In the genomic region with DNA sequence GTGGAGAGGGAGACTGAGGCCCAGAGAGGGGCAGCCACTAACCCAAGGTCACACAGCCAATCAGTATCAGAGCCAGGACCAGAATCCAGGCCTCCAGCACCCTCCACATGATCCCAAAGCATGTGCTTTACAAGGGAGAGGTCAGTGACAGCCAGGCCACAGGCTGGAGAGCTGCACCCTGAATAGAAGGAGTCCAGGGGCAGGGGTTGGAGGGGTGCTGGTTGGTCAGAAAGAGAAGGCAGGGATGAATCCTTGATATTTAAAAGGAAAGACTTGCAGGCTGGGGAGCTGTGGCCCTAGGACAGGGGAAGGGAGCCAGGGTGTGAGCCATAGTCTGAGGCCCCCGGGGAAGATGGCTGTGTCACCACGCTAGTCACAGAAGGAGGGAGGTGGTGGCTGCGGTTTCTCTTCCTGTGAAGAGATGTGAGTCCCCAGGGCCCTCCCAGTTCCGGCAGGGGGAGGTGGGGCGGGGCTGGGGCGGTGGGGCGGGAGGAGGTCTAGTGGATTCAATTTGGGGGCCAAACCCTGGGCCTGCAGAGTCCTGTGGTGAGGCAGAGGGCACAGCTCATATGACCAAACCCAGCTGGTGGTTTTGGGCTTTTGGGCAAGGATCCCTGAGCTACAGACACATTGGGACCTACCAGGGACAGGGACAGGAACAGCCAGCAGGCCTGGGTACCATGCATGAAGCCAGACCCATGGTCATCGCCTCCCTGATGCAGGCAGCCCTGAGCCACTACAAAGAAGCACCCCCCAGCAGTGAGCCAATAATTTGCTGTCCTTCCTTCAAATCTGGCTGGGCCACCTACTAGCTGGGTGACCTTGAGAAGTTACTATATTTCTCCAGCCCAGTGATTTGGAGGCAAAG, we compare ENCODE assay signal across 9 cellular contexts. TPM values are rescaled to one million over a fixed set of nuclear protein-coding genes. Genes with fewer than 3 reads are reported as not detected.
A peak's percentile ranks its signal among the peaks of the same experiment; 100 is the strongest.
DNase-seq lines count a peak whose midpoint lies in the region; ATAC-seq, FAIRE-seq and TF ChIP-seq lines count a peak whose summit lies in the region.
"Had no signal": no experiment of that assay in that cellular context is flagged by ENCODE, and none has a peak within 500 bp of the region (broad histone marks: within the 10 kb centered on the region; RNA-seq: fewer than 3 reads in every experiment).

No MANE protein-coding gene starts in this region.

- H3K27ac ChIP-seq in GM12878 (ENCODE audit: control insufficient read depth, insufficient read depth) (peak overlapping the region; percentile 100), neutrophil (peak overlapping the region; percentile 99)
- H3K27ac ChIP-seq: thyroid gland had no signal

- H3K4me1 ChIP-seq in GM12878 (ENCODE audit: control insufficient read depth, insufficient read depth, low read length) (peaks cover 70% of the 10 kb centered on the region), neutrophil (ENCODE audit: control insufficient read depth in 1 of 2, insufficient read depth in 1 of 2, low read depth in 1 of 2, low read length in 1 of 2) (peaks cover 89 to 93% of the 10 kb centered on the region in 2 experiments)

- TF ChIP-seq POLR2A in GM18505 (IDR thresholded peaks at IDR 0.05; ENCODE audit: borderline replicate concordance, extremely low read depth, insufficient read depth, insufficient read length) = peak; percentile 53
- peak; percentile 69 for TF ChIP-seq POLR2A in GM12878 (IDR thresholded peaks at IDR 0.05; ENCODE audit: low read depth, low read length)

- H3K36me3 ChIP-seq in GM12878 (ENCODE audit: control insufficient read depth in 2 of 2, insufficient read depth in 2 of 2, low read length in 1 of 2) (peaks cover 32 to 63% of the 10 kb centered on the region in 2 experiments), neutrophil (peaks cover 95% of the 10 kb centered on the region)
- H3K36me3 ChIP-seq: thyroid gland had no signal

- no peak overlapping the region for H2AFZ ChIP-seq in GM12878 (ENCODE audit: control insufficient read depth, low read depth, low read length)

- BruUV-seq in GM12878 (replicated peaks; lab: Mats Ljungman, UMichigan) = no TSS peak

- peak overlapping the region; percentile 93 for H3K9ac ChIP-seq in GM12878 (ENCODE audit: control insufficient read depth, insufficient read depth, low read length)

- POLR2A ChIA-PET in GM12878 (lab: Charles Lee) = interaction anchor here (1.1 to 5.8 kb wide), 10 partner anchors 11 to 84 kb away, joined by 3 to 140 read pairs (median 6); a partner anchor contains a TSS

- intact Hi-C loops in GM12878 (cut with micrococcal nuclease; ENCODE audit: unreplicated experiment) = loop anchor here (1.0 kb wide), 1 partner anchor 11 kb away; no protein-coding TSS in a partner anchor

- CTCF ChIA-PET in GM12878 (lab: Yijun Ruan, JAX) = interaction anchor here (0.7 to 5.3 kb wide), 12 partner anchors 10 to 397 kb away, joined by 3 to 84 read pairs (median 11); a partner anchor contains a TSS

- H3K27me3 ChIP-seq in GM12878 (replicated peaks in 1 of 2; ENCODE audit: control insufficient read depth in 2 of 2, insufficient read depth in 2 of 2, low read length in 1 of 2) (no peaks in the 10 kb centered on the region), neutrophil (no peaks in the 10 kb centered on the region)
- H3K27me3 ChIP-seq: thyroid gland had no signal

- H3K9me3 ChIP-seq in GM12878 (replicated peaks; ENCODE audit: control insufficient read depth, insufficient read depth, low read length) = no peaks in the 10 kb centered on the region
- no peaks in the 10 kb centered on the region for H3K9me3 ChIP-seq in neutrophil
- H3K9me3 ChIP-seq: thyroid gland had no signal

- TF ChIP-seq CTCF in GM12878 (IDR thresholded peaks at IDR 0.05 in 2 of 3, conservative IDR thresholded peaks at IDR 0.05 in 1 of 3; ENCODE audit: control insufficient read depth in 2 of 3, extremely low read depth in 1 of 3, insufficient read depth in 1 of 3, low read depth in 3 of 3, low read length in 3 of 3) = no peak
- TF ChIP-seq CTCF in neutrophil (IDR thresholded peaks at IDR 0.05) = peak; percentile 37

- peaks cover 40% of the 10 kb centered on the region for H3K79me2 ChIP-seq in GM12878 (ENCODE audit: control insufficient read depth, insufficient read depth, low read length)

- peaks cover 3% of the 10 kb centered on the region; the same call in 1 of the 2 replicates for H4K20me1 ChIP-seq in GM12878 (ENCODE audit: control insufficient read depth, insufficient read depth)

- in situ Hi-C loops in GM12878 (cut with MboI) = no loop called here

- WGBS in GM12878 (ENCODE audit: insufficient coverage, insufficient replicate concordance, low lambda C conversion rate, missing lambda C conversion rate) = 0% methylated on average over 8 of the region's 8 CpGs

- DNase-seq in HK-2 (ENCODE audit: unreplicated experiment) (peak; percentile 70), UCSD-AML1 (lab: John Stamatoyannopoulos, UW; ENCODE audit: unreplicated experiment) (peak; percentile 83), GM12878 (ENCODE audit: low read depth, low spot score) (peak; percentile 60), DMS53 treated with DMSO at 0.1 percent for 48 hours (lab: John Stamatoyannopoulos, UW; ENCODE audit: unreplicated experiment) (no peak), NCI-H526 (lab: John Stamatoyannopoulos, UW) (no peak)

- RAD21 ChIA-PET in GM12878 (lab: Charles Lee; ENCODE audit: unreplicated experiment) = interaction anchor here (0.8 to 4.6 kb wide), 10 partner anchors 10 to 67 kb away, joined by 3 to 99 read pairs (median 12); a partner anchor contains a TSS

- SMC1A ChIA-PET in GM12878 (lab: Charles Lee; ENCODE audit: uncharacterized antibody, unreplicated experiment) = interaction anchor here (0.6 to 6.5 kb wide), 13 partner anchors 8 to 845 kb away, joined by 3 to 109 read pairs (median 4); a partner anchor contains a TSS

- no peak for TF ChIP-seq EP300 in GM12878 (IDR thresholded peaks at IDR 0.05; ENCODE audit: borderline replicate concordance in 1 of 2, control insufficient read depth in 1 of 2, low read depth in 2 of 2, low read length in 2 of 2)

- H3K4me3 ChIP-seq in GM12878 (peak overlapping the region; percentile 60; the same call in 1 of the 2 replicates), neutrophil (ENCODE audit: low read depth in 1 of 2, low read length in 1 of 2) (peak overlapping the region; percentile 53 to 56)
- H3K4me3 ChIP-seq: thyroid gland had no signal

- FAIRE-seq in GM12878 (lab: Jason Lieb, UNC) = no peak

- TF ChIP-seq RAD21 in GM12878 (IDR thresholded peaks at IDR 0.05; ENCODE audit: insufficient read depth, low read depth, low read length) = no peak

- ATAC-seq in GM18505 (IDR thresholded peaks at IDR 0.05; ENCODE audit: unreplicated experiment) (no peak), GM12878 (peak; percentile 88), GM18873 (IDR thresholded peaks at IDR 0.05; ENCODE audit: low FRiP score, unreplicated experiment) (no peak)

- H3K4me2 ChIP-seq in GM12878 (ENCODE audit: control insufficient read depth, insufficient read depth) = peak overlapping the region; percentile 83

RNA-seq across cellular contexts. Expression of a gene that starts 14.0 kb away (rescaled TPM):
- total RNA-seq in GM12878 (2013; cell fraction: nucleolus; rRNA removed) = 143 and 150 TPM in 2 replicates
- 251 and 282 TPM in 2 replicates for total RNA-seq in GM12878 (2014; rRNA removed)
- total RNA-seq in GM12878 (2014; rRNA removed; fragmentation: Illumina TruSeq; extraction: Trizol) = 135 and 149 TPM in 2 replicates
- 382 and 386 TPM in 2 replicates for total RNA-seq in GM12878 (2021)
- polyA plus RNA-seq in GM12878 (2011; ENCODE audit: low read depth) = 314 TPM
- 84.4 and 296 TPM in 2 replicates for polyA plus RNA-seq in GM12878 (2011; rRNA removed)
- polyA plus RNA-seq in GM12878 (2011; cell fraction: cytosol; rRNA removed) = 317 and 416 TPM in 2 replicates
- polyA plus RNA-seq in GM12878 (2011; cell fraction: nucleus; rRNA removed) = 561 and 566 TPM in 2 replicates
- 512 and 607 TPM in 2 replicates for polyA plus RNA-seq in GM12878 (2012)
- 166 and 339 TPM in 2 replicates for polyA plus RNA-seq in GM12878 (2014; fragmentation: Illumina TruSeq; extraction: Trizol)
- 100 to 1,000 TPM; 102 to 108 TPM for polyA plus RNA-seq in GM12878 (2014; fragmentation: Nextera tagmentation; extraction: Ambion mirVana)
- 313 and 369 TPM in 2 replicates for polyA plus RNA-seq in GM12878 (2014; rRNA removed)
- 100 to 1,000 TPM; 320 to 330 TPM for polyA plus RNA-seq in GM12878 (2016; fragmentation: Nextera tagmentation; extraction: Ambion mirVana)
- polyA minus RNA-seq in GM12878 (2011; rRNA and poly(A)+ RNA removed) = 200 and 233 TPM in 2 replicates
- polyA minus RNA-seq in GM12878 (2011; cell fraction: cytosol; rRNA and poly(A)+ RNA removed) = 155 and 158 TPM in 2 replicates
- 185 and 303 TPM in 2 replicates for polyA minus RNA-seq in GM12878 (2011; cell fraction: nucleus; rRNA and poly(A)+ RNA removed)

RNA-seq across cellular contexts. Expression of a gene that starts 17.8 kb away (rescaled TPM):
- 12.3 and 12.5 TPM in 2 replicates for total RNA-seq in GM12878 (2013; cell fraction: nucleolus; rRNA removed)
- 3.6 and 4.5 TPM in 2 replicates for total RNA-seq in GM12878 (2014; rRNA removed)
- 2.5 and 2.8 TPM in 2 replicates for total RNA-seq in GM12878 (2014; rRNA removed; fragmentation: Illumina TruSeq; extraction: Trizol)
- total RNA-seq in GM12878 (2021) = 4.5 TPM in 2 replicates
- polyA plus RNA-seq in GM12878 (2011; ENCODE audit: low read depth) = 2.6 TPM
- 3.6 and 4.3 TPM in 2 replicates for polyA plus RNA-seq in GM12878 (2011; rRNA removed)
- polyA plus RNA-seq in GM12878 (2011; cell fraction: cytosol; rRNA removed) = 4.7 and 5.3 TPM in 2 replicates
- polyA plus RNA-seq in GM12878 (2011; cell fraction: nucleus; rRNA removed) = 10.9 and 11.1 TPM in 2 replicates
- polyA plus RNA-seq in GM12878 (2012) = 5.5 and 6.9 TPM in 2 replicates
- polyA plus RNA-seq in GM12878 (2014; fragmentation: Illumina TruSeq; extraction: Trizol) = 1.6 and 2.3 TPM in 2 replicates
- under 1 TPM; 0.03 to 0.46 TPM for polyA plus RNA-seq in GM12878 (2014; fragmentation: Nextera tagmentation; extraction: Ambion mirVana)
- polyA plus RNA-seq in GM12878 (2014; rRNA removed) = 4.0 and 4.3 TPM in 2 replicates
- 1 to 10 TPM in 1 of 2 experiments, under 1 TPM in 1; 0.74 to 1.2 TPM for polyA plus RNA-seq in GM12878 (2016; fragmentation: Nextera tagmentation; extraction: Ambion mirVana)
- 6.1 and 11.3 TPM in 2 replicates for polyA minus RNA-seq in GM12878 (2011; rRNA and poly(A)+ RNA removed)
- 2.7 and 3.5 TPM in 2 replicates for polyA minus RNA-seq in GM12878 (2011; cell fraction: cytosol; rRNA and poly(A)+ RNA removed)
- polyA minus RNA-seq in GM12878 (2011; cell fraction: nucleus; rRNA and poly(A)+ RNA removed) = 3.1 and 4.2 TPM in 2 replicates

RNA-seq across cellular contexts. Expression of a gene that starts 42.0 kb away (rescaled TPM):
- total RNA-seq in GM12878 (2013; cell fraction: nucleolus; rRNA removed) = 23.7 and 26.2 TPM in 2 replicates
- total RNA-seq in GM12878 (2014; rRNA removed) (1.1 and 1.3 TPM in 2 replicates), GM12878 (2014; rRNA removed; fragmentation: Illumina TruSeq; extraction: Trizol) (1.6 and 1.7 TPM in 2 replicates), GM12878 (2021) (2.1 and 2.4 TPM in 2 replicates)
- polyA plus RNA-seq in GM12878 (2011; ENCODE audit: low read depth) = 2.3 TPM
- polyA plus RNA-seq in GM12878 (2011; rRNA removed) (3.9 and 4.1 TPM in 2 replicates), GM12878 (2014; fragmentation: Illumina TruSeq; extraction: Trizol) (1.1 and 1.5 TPM in 2 replicates), GM12878 (2014; fragmentation: Nextera tagmentation; extraction: Ambion mirVana) (under 1 TPM; 0.16 to 0.18 TPM), GM12878 (2014; rRNA removed) (2.5 and 2.7 TPM in 2 replicates), GM12878 (2016; fragmentation: Nextera tagmentation; extraction: Ambion mirVana) (1 to 10 TPM in 1 of 2 experiments, under 1 TPM in 1; 0.99 to 1.1 TPM)
- polyA plus RNA-seq in GM12878 (2011; cell fraction: cytosol; rRNA removed) = 4.7 and 5.2 TPM in 2 replicates
- polyA plus RNA-seq in GM12878 (2011; cell fraction: nucleus; rRNA removed) = 23.6 and 35.1 TPM in 2 replicates
- polyA plus RNA-seq in GM12878 (2012) = 3.4 and 3.7 TPM in 2 replicates
- 5.9 and 8.9 TPM in 2 replicates for polyA minus RNA-seq in GM12878 (2011; rRNA and poly(A)+ RNA removed)
- polyA minus RNA-seq in GM12878 (2011; cell fraction: cytosol; rRNA and poly(A)+ RNA removed) = 2.8 and 4.1 TPM in 2 replicates
- 14.0 and 16.0 TPM in 2 replicates for polyA minus RNA-seq in GM12878 (2011; cell fraction: nucleus; rRNA and poly(A)+ RNA removed)

RNA-seq across cellular contexts. Expression of a gene that starts 52.3 kb away (rescaled TPM):
- total RNA-seq in GM12878 (2013; cell fraction: nucleolus; rRNA removed) = 94.2 and 114 TPM in 2 replicates
- total RNA-seq in GM12878 (2014; rRNA removed) (23.2 TPM in 2 replicates), GM12878 (2014; rRNA removed; fragmentation: Illumina TruSeq; extraction: Trizol) (17.2 and 18.3 TPM in 2 replicates), GM12878 (2021) (25.8 and 26.0 TPM in 2 replicates)
- 7.0 TPM for polyA plus RNA-seq in GM12878 (2011; ENCODE audit: low read depth)
- polyA plus RNA-seq in GM12878 (2011; rRNA removed) (19.4 and 24.1 TPM in 2 replicates), GM12878 (2014; fragmentation: Illumina TruSeq; extraction: Trizol) (9.1 and 16.6 TPM in 2 replicates), GM12878 (2014; fragmentation: Nextera tagmentation; extraction: Ambion mirVana) (1 to 10 TPM; 1.5 to 1.8 TPM), GM12878 (2014; rRNA removed) (23.6 and 27.3 TPM in 2 replicates), GM12878 (2016; fragmentation: Nextera tagmentation; extraction: Ambion mirVana) (10 to 100 TPM; 12.4 TPM)
- polyA plus RNA-seq in GM12878 (2011; cell fraction: cytosol; rRNA removed) = 22.7 and 30.1 TPM in 2 replicates
- polyA plus RNA-seq in GM12878 (2011; cell fraction: nucleus; rRNA removed) = 148 and 167 TPM in 2 replicates
- 15.7 and 21.2 TPM in 2 replicates for polyA plus RNA-seq in GM12878 (2012)
- 14.9 and 23.6 TPM in 2 replicates for polyA minus RNA-seq in GM12878 (2011; rRNA and poly(A)+ RNA removed)
- polyA minus RNA-seq in GM12878 (2011; cell fraction: cytosol; rRNA and poly(A)+ RNA removed) = 5.5 and 6.7 TPM in 2 replicates
- polyA minus RNA-seq in GM12878 (2011; cell fraction: nucleus; rRNA and poly(A)+ RNA removed) = 23.1 and 31.4 TPM in 2 replicates

Comparison
In these comparisons a context has a peak if more than half of its experiments do, and no peak if none do; other contexts are left out.
1. DNase-seq: peak in HK-2 (single experiment), UCSD-AML1 (single experiment) and GM12878 (single experiment); none in DMS53 treated with DMSO at 0.1 percent for 48 hours (single experiment) and NCI-H526 (0 of 2).